ENCODE assay signal across 8 cellular contexts in genomic region chr15:52527898-52528464, GRCh38. TPM values are rescaled to one million over a fixed set of nuclear protein-coding genes. Genes with fewer than 3 reads are reported as not detected.
DNase-seq lines count a peak whose midpoint lies in the region; ATAC-seq and TF ChIP-seq lines count a peak whose summit lies in the region.

No MANE protein-coding gene starts in this region.

- no peak for TF ChIP-seq CTCF in adrenal gland (IDR thresholded peaks at IDR 0.05)

- ATAC-seq in HG02798 (IDR thresholded peaks at IDR 0.05; ENCODE audit: poor library complexity, unreplicated experiment) (peak; percentile 1), right cardiac atrium (peak; percentile 18 to 46), GM21526 (IDR thresholded peaks at IDR 0.05; ENCODE audit: low FRiP score, unreplicated experiment) (no peak)

- WGBS in adrenal gland, 4 donors = 7 to 9% (median 8%) methylated on average over 17 to 24 of the region's 24 CpGs
- WGBS in right cardiac atrium = 6% methylated on average over 24 of the region's 24 CpGs

- intact Hi-C loops in adrenal gland (cut with DNase I) = no loop called here
- intact Hi-C loops in right cardiac atrium (cut with DNase I) = no loop called here

- TF ChIP-seq POLR2A in adrenal gland (IDR thresholded peaks at IDR 0.05) = no peak

- DNase-seq in SK-N-DZ (ENCODE audit: low spot score) = peak; percentile 30
- peak in 6 of 7 donors; percentile 22 to 58 (median 34) for DNase-seq in adrenal gland
- peak in 1 of 3 donors; percentile 56 for DNase-seq in right cardiac atrium
- peak; percentile 42 for DNase-seq in putamen (ENCODE audit: low spot score)
- DNase-seq in H4 (ENCODE audit: low spot score) = no peak

- H3K4me3 ChIP-seq in adrenal gland = peak overlapping the region in 3 of 4 donors; percentile 62 to 91 (median 85)
- H3K4me3 ChIP-seq in right cardiac atrium (ENCODE audit: low read length) = peak overlapping the region; percentile 85

- H3K4me1 ChIP-seq in ES-I3 (ENCODE audit: insufficient read depth, low read length) (peaks cover 8% of the 10 kb centered on the region), adrenal gland (replicated peaks in 1 of 2) (peaks cover 7 to 21% of the 10 kb centered on the region in 2 donors), right cardiac atrium (ENCODE audit: control insufficient read depth, insufficient read depth, low read length) (peaks cover 3% of the 10 kb centered on the region)

- peak overlapping the region in 4 of 5 donors; percentile 1 to 89 (median 62) for H3K27ac ChIP-seq in adrenal gland
- H3K27ac ChIP-seq in right cardiac atrium (ENCODE audit: low read length) = peak overlapping the region; percentile 13

- H3K9ac ChIP-seq in ES-I3 (ENCODE audit: low read depth, low read length) = peak overlapping the region; percentile 78

- no peaks in the 10 kb centered on the region for H3K9me3 ChIP-seq in ES-I3 (ENCODE audit: control insufficient read depth, insufficient read depth, low read length)
- no peaks in the 10 kb centered on the region for H3K9me3 ChIP-seq in adrenal gland (replicated peaks in 1 of 3)
- H3K9me3 ChIP-seq in right cardiac atrium (ENCODE audit: control insufficient read depth, low read length) = no peaks in the 10 kb centered on the region

- H3K36me3 ChIP-seq in ES-I3 (ENCODE audit: insufficient read depth, low read length) = no peaks in the 10 kb centered on the region
- H3K36me3 ChIP-seq in adrenal gland (replicated peaks in 1 of 2) = no peaks in the 10 kb centered on the region

- no peaks in the 10 kb centered on the region for H3K27me3 ChIP-seq in adrenal gland
- no peaks in the 10 kb centered on the region for H3K27me3 ChIP-seq in right cardiac atrium (ENCODE audit: control insufficient read depth, insufficient read depth)

RNA-seq across cellular contexts. Expression of gene MYO5A, which starts 0.7 kb away (rescaled TPM):
- 6.5 and 8.8 TPM in 2 replicates for polyA plus RNA-seq in SK-N-DZ (2014; cell fraction: cytosol; rRNA removed)
- 6.4 and 9.0 TPM in 2 replicates for polyA plus RNA-seq in SK-N-DZ (2014; cell fraction: nucleus; rRNA removed)
- 10 to 100 TPM; 29.5 to 57.5 (median 43.7) TPM for total RNA-seq in adrenal gland
- 10 to 100 TPM in 2 of 3 donors, 1 to 10 TPM in 1; 6.3 to 22.2 (median 11.4) TPM for polyA plus RNA-seq in adrenal gland
- 10 to 100 TPM in 3 of 4 donors, 1 to 10 TPM in 1; 9.9 to 17.7 (median 11.3) TPM for total RNA-seq in right cardiac atrium
- 4.1 TPM for polyA plus RNA-seq in right cardiac atrium
- total RNA-seq in H4 (2014; rRNA removed; shearing (Covaris generic)) = 15.2 and 21.4 TPM in 2 replicates

RNA-seq across cellular contexts. Expression of gene ARPP19, which starts 40.8 kb away (rescaled TPM):
- polyA plus RNA-seq in SK-N-DZ (2014; cell fraction: cytosol; rRNA removed) = 177 and 178 TPM in 2 replicates
- 65.3 and 80.8 TPM in 2 replicates for polyA plus RNA-seq in SK-N-DZ (2014; cell fraction: nucleus; rRNA removed)
- total RNA-seq in adrenal gland (100 to 1,000 TPM in 7 of 8 donors, 10 to 100 TPM in 1; 82.7 to 184 (median 140) TPM), right cardiac atrium (100 to 1,000 TPM; 146 to 179 (median 164) TPM)
- polyA plus RNA-seq in adrenal gland (100 to 1,000 TPM in 1 of 3 donors, 10 to 100 TPM in 2; 19.1 to 172 (median 23.7) TPM), right cardiac atrium (70.3 TPM)
- total RNA-seq in H4 (2014; rRNA removed; shearing (Covaris generic)) = 79.2 and 109 TPM in 2 replicates
